Comparison of ENCODE assay signal across 8 cellular contexts in genomic region chr16:14071576-14072271, GRCh38. TPM values are rescaled to one million over a fixed set of nuclear protein-coding genes. Genes with fewer than 3 reads are reported as not detected.
DNase-seq lines count a peak whose midpoint lies in the region; ATAC-seq and TF ChIP-seq lines count a peak whose summit lies in the region.

No MANE protein-coding gene starts in this region.

- H2BK5ac ChIP-seq in neuronal stem cell (ENCODE audit: low read length) = peak overlapping the region; percentile 95

- DNase-seq in NCI-H1105 treated with DMSO at 0.1 percent for 48 hours (lab: John Stamatoyannopoulos, UW) (peak; percentile 21), NCI-H1105 (lab: John Stamatoyannopoulos, UW) (no peak), HFFc6 (no peak), SK-N-DZ (ENCODE audit: low spot score) (peak; percentile 15), neuronal stem cell (ENCODE audit: low spot score) (peak; percentile 9), NCI-H524 treated with DMSO at 0.1 percent for 48 hours (lab: John Stamatoyannopoulos, UW) (no peak), H4 (ENCODE audit: low spot score) (no peak)

- peak overlapping the region; percentile 93 for H3K4me3 Mint-ChIP-seq in HFFc6

- peaks cover 8% of the 10 kb centered on the region for H3K4me1 Mint-ChIP-seq in HFFc6 (ENCODE audit: low read depth)

- H3K9me3 Mint-ChIP-seq in HFFc6 = no peaks in the 10 kb centered on the region

- peak overlapping the region; percentile 90 for H3K4ac ChIP-seq in neuronal stem cell (ENCODE audit: low read length)

- peaks cover 4% of the 10 kb centered on the region in 2 donors for H3K4me1 ChIP-seq in neuronal stem cell (ENCODE audit: control insufficient read depth in 2 of 2, insufficient read depth in 1 of 2, low read depth in 1 of 2, low read length in 2 of 2)

- H3K14ac ChIP-seq in neuronal stem cell (ENCODE audit: low read length) = peak overlapping the region; percentile 94

- no peak overlapping the region for H2BK12ac ChIP-seq in neuronal stem cell (ENCODE audit: low read length)

- H3K36me3 Mint-ChIP-seq in HFFc6 (ENCODE audit: low read depth) = no peaks in the 10 kb centered on the region

- H3K9me3 ChIP-seq in neuronal stem cell (replicated peaks in 1 of 2; ENCODE audit: control insufficient read depth in 2 of 2, insufficient read depth in 1 of 2, low read depth in 1 of 2, low read length in 2 of 2) = no peaks in the 10 kb centered on the region

- H3K9ac ChIP-seq in neuronal stem cell (ENCODE audit: low read depth, low read length, poor library complexity) = peak overlapping the region; percentile 88

- TF ChIP-seq CTCF in HFFc6 (IDR thresholded peaks at IDR 0.05) = no peak

- peak overlapping the region; percentile 74 for H3K27ac Mint-ChIP-seq in HFFc6

- H3K27me3 Mint-ChIP-seq in HFFc6 (ENCODE audit: insufficient read depth) = peaks cover 9% of the 10 kb centered on the region; the same call in 1 of the 2 replicates

- no peak overlapping the region for H4K91ac ChIP-seq in neuronal stem cell (ENCODE audit: low read depth, low read length, poor library complexity)

- no peak overlapping the region for H2BK15ac ChIP-seq in neuronal stem cell (ENCODE audit: low read length)

- H2AK5ac ChIP-seq in neuronal stem cell (ENCODE audit: low read depth, low read length) = peak overlapping the region; percentile 88

- H3K27ac ChIP-seq in neuronal stem cell (replicated peaks; ENCODE audit: low read length) = peak overlapping the region; percentile 41

- peak; percentile 44 for ATAC-seq in esophagus mucosa

- peaks cover 2% of the 10 kb centered on the region for H3K79me1 ChIP-seq in neuronal stem cell (ENCODE audit: low read depth, low read length)

- H3K4me2 ChIP-seq in neuronal stem cell (ENCODE audit: insufficient read depth, low read length, poor library complexity, severe bottlenecking) = peak overlapping the region; percentile 69

- peak overlapping the region; percentile 98 for H3K18ac ChIP-seq in neuronal stem cell (ENCODE audit: low read length)

- H3K27me3 ChIP-seq in neuronal stem cell (ENCODE audit: control insufficient read depth in 3 of 3, insufficient read depth in 3 of 3, low read depth in 1 of 3, low read length in 3 of 3) = peaks cover 0 to 10% (median 0%) of the 10 kb centered on the region in 3 experiments

- no CpG with 5 or more reads among the region's 32 CpGs for WGBS in neuronal stem cell (ENCODE audit: extremely low coverage in 2 of 2, insufficient read length in 2 of 2, insufficient replicate concordance in 1 of 2), 2 donors

- peaks cover 0 to 7% of the 10 kb centered on the region in 2 donors for H3K36me3 ChIP-seq in neuronal stem cell (replicated peaks in 1 of 2; ENCODE audit: control insufficient read depth in 2 of 2, insufficient read depth in 2 of 2, low read length in 2 of 2)

- H2AFZ ChIP-seq in neuronal stem cell (ENCODE audit: low read length) = peak overlapping the region; percentile 100

- H3K4me3 ChIP-seq in neuronal stem cell (ENCODE audit: low read length in 2 of 2) = peak overlapping the region; percentile 94 to 99

- peak overlapping the region; percentile 92 for H2BK120ac ChIP-seq in neuronal stem cell (ENCODE audit: low read depth, low read length)

- peak overlapping the region; percentile 68 for H4K8ac ChIP-seq in neuronal stem cell (ENCODE audit: low read depth, low read length)

- H3K23ac ChIP-seq in neuronal stem cell (ENCODE audit: low read depth, low read length, poor library complexity) = peak overlapping the region; percentile 90

RNA-seq across cellular contexts. Expression of gene MRTFB, which starts 0.6 kb away (rescaled TPM):
- 10 to 100 TPM; 10.3 to 16.9 (median 14.0) TPM for total RNA-seq in HFFc6 (2021; fragmentation: NEBNext Ultra II Directional; extraction: Animal tissue kit (Norgen Biotek cat#: 25700))
- 5.1 and 7.4 TPM in 2 replicates for polyA plus RNA-seq in SK-N-DZ (2014; cell fraction: cytosol; rRNA removed)
- 7.5 and 17.3 TPM in 2 replicates for polyA plus RNA-seq in SK-N-DZ (2014; cell fraction: nucleus; rRNA removed)
- 34.6 TPM for total RNA-seq in esophagus mucosa
- 19.2 TPM for polyA plus RNA-seq in neuronal stem cell (2013, experiment 1 of 2)
- 19.8 TPM for polyA plus RNA-seq in neuronal stem cell (2013, experiment 2 of 2)
- total RNA-seq in H4 (2014; rRNA removed; shearing (Covaris generic)) = 5.1 and 6.5 TPM in 2 replicates

Comparison
In these comparisons a context has a peak if more than half of its experiments do, and no peak if none do; other contexts are left out.
1. DNase-seq: peak in NCI-H1105 treated with DMSO at 0.1 percent for 48 hours (single experiment), SK-N-DZ (single experiment) and neuronal stem cell (single experiment); none in NCI-H1105 (single experiment), HFFc6 (single experiment), NCI-H524 treated with DMSO at 0.1 percent for 48 hours (single experiment) and H4 (single experiment).